Comparison of ENCODE assay signal across 1 cellular context in the genomic region with DNA sequence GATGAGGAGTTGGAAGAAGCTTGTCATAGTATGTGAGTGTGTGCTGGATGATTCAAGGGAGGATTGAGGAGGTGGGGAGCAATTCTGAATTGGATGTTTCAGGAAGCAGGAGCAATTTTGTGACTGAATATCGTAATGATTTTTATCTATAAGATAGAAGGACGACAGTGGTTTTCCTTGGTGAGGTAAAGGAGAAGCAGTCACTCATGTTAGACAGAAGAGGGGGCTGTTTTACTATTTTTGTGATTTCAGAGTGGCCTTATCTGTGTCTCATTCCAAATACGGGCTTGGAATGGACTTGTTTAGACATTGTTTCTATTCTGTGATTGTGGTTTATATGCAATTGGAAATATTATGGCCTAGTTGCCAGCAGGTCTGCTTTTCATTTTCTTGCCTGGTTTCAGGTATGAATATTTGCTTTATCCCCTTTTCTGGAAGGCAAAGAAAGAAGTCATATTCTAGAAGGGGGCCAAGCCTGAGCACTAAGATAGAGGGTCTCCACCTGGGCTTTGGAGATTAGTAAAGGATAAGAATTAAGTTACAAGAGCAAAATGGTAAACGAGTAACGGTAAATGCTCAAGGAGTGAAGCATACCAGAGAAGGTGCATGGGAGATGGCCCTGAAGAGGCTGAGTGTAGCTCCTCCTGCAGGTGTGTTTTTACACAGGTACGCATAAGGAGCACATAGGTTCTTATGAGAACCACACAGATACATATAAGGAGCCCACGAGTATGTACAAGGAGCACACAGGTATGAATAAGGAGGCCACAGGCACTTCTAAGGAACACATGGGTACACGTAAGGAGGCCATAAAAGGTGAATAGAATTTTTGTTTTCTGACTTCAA.
TF ChIP-seq lines count a peak whose summit lies in the region.

No MANE protein-coding gene starts in this region.

TF ChIP-seq in HCT116, 20 proteins besides CTCF, POLR2A, EP300 and RAD21:
- TF ChIP-seq SRF (IDR thresholded peaks at IDR 0.05; ENCODE audit: low read depth) (peak; percentile 49; the same call in 1 of the 2 replicates), POLR2AphosphoS5 (IDR thresholded peaks at IDR 0.05; ENCODE audit: low read depth, low read length) (no peak), FOSL1 (IDR thresholded peaks at IDR 0.05; ENCODE audit: low read depth) (0 out of 2 replicates have a peak, but pooled peaks have one; percentile 9)
TF ChIP-seq in HCT116: peak in this region for 2.
